In genomic region chr12:45234134-45234865, GRCh38 we compare ENCODE assay signal across 8 cellular contexts. TPM values are rescaled to one million over a fixed set of nuclear protein-coding genes. Genes with fewer than 3 reads are reported as not detected.
DNase-seq lines count a peak whose midpoint lies in the region; ATAC-seq and TF ChIP-seq lines count a peak whose summit lies in the region.

No MANE protein-coding gene starts in this region.

- H3K4me2 ChIP-seq in HCT116 (ENCODE audit: low read length), result peak overlapping the region; percentile 76
- peak overlapping the region; percentile 69 for H3K4me2 ChIP-seq in fibroblast of lung (ENCODE audit: extremely low read depth, insufficient read depth, low read length)
- H3K4me2 ChIP-seq in neuronal stem cell (ENCODE audit: insufficient read depth, low read length, poor library complexity, severe bottlenecking), result peak overlapping the region; percentile 12

- no peak overlapping the region for H4K91ac ChIP-seq in neuronal stem cell (ENCODE audit: low read depth, low read length, poor library complexity)

- H4K8ac ChIP-seq in neuronal stem cell (ENCODE audit: low read depth, low read length), result no peak overlapping the region

- no peak overlapping the region for H2BK5ac ChIP-seq in neuronal stem cell (ENCODE audit: low read length)

- H3K14ac ChIP-seq in neuronal stem cell (ENCODE audit: low read length), result no peak overlapping the region

- H3K27ac Mint-ChIP-seq in T-helper 17 cell, result peak overlapping the region; percentile 54
- peak overlapping the region in 3 of 7 donors; percentile 7 to 76 (median 22) for H3K27ac Mint-ChIP-seq in CD4-positive, alpha-beta memory T cell

- peak; percentile 67 for ATAC-seq in HCT116
- no peak for ATAC-seq in T-helper 17 cell
- ATAC-seq in GM21723 (IDR thresholded peaks at IDR 0.05; ENCODE audit: unreplicated experiment), result no peak
- ATAC-seq in HG03196 (IDR thresholded peaks at IDR 0.05; ENCODE audit: unreplicated experiment), result no peak

- no peak for TF ChIP-seq CTCF in HCT116 (IDR thresholded peaks at IDR 0.05 in 2 of 3, conservative IDR thresholded peaks at IDR 0.05 in 1 of 3; ENCODE audit: borderline replicate concordance in 1 of 3, insufficient read depth in 1 of 3, low read depth in 2 of 3, low read length in 2 of 3)
- TF ChIP-seq CTCF in fibroblast of lung (conservative IDR thresholded peaks at IDR 0.05 in 1 of 2, IDR thresholded peaks at IDR 0.05 in 1 of 2; ENCODE audit: low read depth in 1 of 2, low read length in 2 of 2), result no peak

- TF ChIP-seq RAD21 in HCT116 (IDR thresholded peaks at IDR 0.05; ENCODE audit: low read depth), result no peak

- intact Hi-C loops in HCT116 (cut with micrococcal nuclease), result loop anchor here (5.0 kb wide), 1 partner anchor 493 kb away; the partner anchor contains the start of gene ARID2
- intact Hi-C loops in CD4-positive, alpha-beta memory T cell (cut with micrococcal nuclease), result no loop called here

- H4K20me1 ChIP-seq in HCT116 (ENCODE audit: insufficient read depth), result peaks cover 12% of the 10 kb centered on the region; the same call in 1 of the 2 replicates
- no peaks in the 10 kb centered on the region for H4K20me1 ChIP-seq in fibroblast of lung (ENCODE audit: control insufficient read depth, extremely low read depth, insufficient read depth, low read length)

- H3K27ac ChIP-seq in HCT116 (ENCODE audit: low read depth, low read length), result peak overlapping the region; percentile 60
- H3K27ac ChIP-seq in fibroblast of lung (ENCODE audit: insufficient read depth, low read length), result peak overlapping the region; percentile 95
- peak overlapping the region; percentile 68 for H3K27ac ChIP-seq in neuronal stem cell (replicated peaks; ENCODE audit: low read length)
- H3K27ac ChIP-seq in CD4-positive, alpha-beta memory T cell (ENCODE audit: low read depth, low read length), result no peak overlapping the region

- H2AK5ac ChIP-seq in neuronal stem cell (ENCODE audit: low read depth, low read length), result no peak overlapping the region

- H3K9ac ChIP-seq in HCT116 (ENCODE audit: low read length), result peak overlapping the region; percentile 55
- peak overlapping the region; percentile 51 for H3K9ac ChIP-seq in fibroblast of lung (ENCODE audit: insufficient read depth, low read length)
- H3K9ac ChIP-seq in neuronal stem cell (ENCODE audit: low read depth, low read length, poor library complexity), result no peak overlapping the region

- RAD21 ChIA-PET in HCT116 (lab: Charles Lee; ENCODE audit: low non-redundant PET in 1 of 2, low total read pairs in 2 of 2, uncharacterized antibody in 2 of 2, unreplicated experiment in 2 of 2), result no interaction called here

- H3K23ac ChIP-seq in neuronal stem cell (ENCODE audit: low read depth, low read length, poor library complexity), result no peak overlapping the region

- no peaks in the 10 kb centered on the region for H3K27me3 Mint-ChIP-seq in T-helper 17 cell
- no peaks in the 10 kb centered on the region for H3K27me3 Mint-ChIP-seq in CD4-positive, alpha-beta memory T cell

- peak; percentile 58 for DNase-seq in CD1c-positive myeloid dendritic cell (ENCODE audit: extremely low spot score)
- peak; percentile 88 for DNase-seq in HCT116 (ENCODE audit: low read depth, low spot score)
- no peak for DNase-seq in T-helper 17 cell
- peak; percentile 96 to 98 for DNase-seq in fibroblast of lung (ENCODE audit: low read depth in 2 of 2)
- DNase-seq in neuronal stem cell (ENCODE audit: low spot score), result peak; percentile 53
- DNase-seq in CD4-positive, alpha-beta memory T cell, result no peak

- H3K4me1 ChIP-seq in HCT116 (ENCODE audit: control insufficient read depth in 1 of 2, insufficient read depth in 2 of 2, low read length in 2 of 2), result peaks cover 57 to 62% of the 10 kb centered on the region in 2 experiments
- H3K4me1 ChIP-seq in fibroblast of lung (ENCODE audit: control insufficient read depth, extremely low read depth, insufficient read depth, low read length), result peaks cover 35% of the 10 kb centered on the region
- peaks cover 18 to 23% of the 10 kb centered on the region in 2 donors for H3K4me1 ChIP-seq in neuronal stem cell (ENCODE audit: control insufficient read depth in 2 of 2, insufficient read depth in 1 of 2, low read depth in 1 of 2, low read length in 2 of 2)
- H3K4me1 ChIP-seq in CD4-positive, alpha-beta memory T cell (ENCODE audit: insufficient read depth, low read length), result peaks cover 21% of the 10 kb centered on the region

- H3K9me3 ChIP-seq in HCT116 (ENCODE audit: control insufficient read depth in 1 of 2, insufficient read depth in 1 of 2, low read depth in 1 of 2, low read length in 2 of 2) (no peaks in the 10 kb centered on the region), T-helper 17 cell (ENCODE audit: control insufficient read depth, low read length, poor library complexity, severe bottlenecking) (no peaks in the 10 kb centered on the region), fibroblast of lung (ENCODE audit: control insufficient read depth, insufficient read depth, low read depth, low read length) (no peaks in the 10 kb centered on the region), neuronal stem cell (replicated peaks in 1 of 2; ENCODE audit: control insufficient read depth in 2 of 2, insufficient read depth in 1 of 2, low read depth in 1 of 2, low read length in 2 of 2) (no peaks in the 10 kb centered on the region)
- H3K9me3 ChIP-seq in CD4-positive, alpha-beta memory T cell (ENCODE audit: control insufficient read depth in 1 of 2, low read length in 2 of 2), result no peaks in the 10 kb centered on the region

- no peaks in the 10 kb centered on the region for H3K9me2 ChIP-seq in HCT116 (ENCODE audit: insufficient read depth)

- no peak for TF ChIP-seq POLR2A in HCT116 (IDR thresholded peaks at IDR 0.05; ENCODE audit: borderline replicate concordance, extremely low read depth, insufficient read depth, insufficient read length)

- H2BK120ac ChIP-seq in neuronal stem cell (ENCODE audit: low read depth, low read length), result no peak overlapping the region

- H3K79me2 ChIP-seq in HCT116 (ENCODE audit: insufficient read depth, low read length) (peaks cover 48% of the 10 kb centered on the region), fibroblast of lung (ENCODE audit: control insufficient read depth, insufficient read depth, low read length) (peaks cover 29% of the 10 kb centered on the region)

- peaks cover 38% of the 10 kb centered on the region for H3K4me1 Mint-ChIP-seq in T-helper 17 cell
- peaks cover 28 to 48% (median 42%) of the 10 kb centered on the region in 4 donors for H3K4me1 Mint-ChIP-seq in CD4-positive, alpha-beta memory T cell

- peaks cover 2% of the 10 kb centered on the region for H3K36me3 Mint-ChIP-seq in T-helper 17 cell (ENCODE audit: low read depth)
- H3K36me3 Mint-ChIP-seq in CD4-positive, alpha-beta memory T cell, result peaks cover 5 to 15% of the 10 kb centered on the region in 2 donors

- CTCF ChIA-PET in HCT116 (lab: Charles Lee), result interaction anchor here (0.7 kb wide), 1 partner anchor 1457 kb away, joined by 3 read pairs; no protein-coding TSS in a partner anchor
- CTCF ChIA-PET in CD4-positive, alpha-beta memory T cell (lab: Charles Lee; ENCODE audit: partially characterized antibody), result interaction anchor here (1.3 kb wide), 1 partner anchor 35 kb away, joined by 3 read pairs; no protein-coding TSS in a partner anchor

- H2BK15ac ChIP-seq in neuronal stem cell (ENCODE audit: low read length), result no peak overlapping the region

- peaks cover 0 to 3% (median 0%) of the 10 kb centered on the region in 8 donors for H3K9me3 Mint-ChIP-seq in CD4-positive, alpha-beta memory T cell

- BruUV-seq in HCT116 (replicated peaks; lab: Mats Ljungman, UMichigan), result no TSS peak

- H3K36me3 ChIP-seq in HCT116 (ENCODE audit: control insufficient read depth in 1 of 2, insufficient read depth in 2 of 2, low read length in 2 of 2) (no peaks in the 10 kb centered on the region), fibroblast of lung (ENCODE audit: control insufficient read depth, insufficient read depth, low read length) (no peaks in the 10 kb centered on the region), neuronal stem cell (replicated peaks in 1 of 2; ENCODE audit: control insufficient read depth in 2 of 2, insufficient read depth in 2 of 2, low read length in 2 of 2) (peaks cover 0 to 3% of the 10 kb centered on the region in 2 donors)
- H3K36me3 ChIP-seq in CD4-positive, alpha-beta memory T cell (ENCODE audit: insufficient read depth, low read length), result peaks cover 3% of the 10 kb centered on the region

- H3K79me1 ChIP-seq in neuronal stem cell (ENCODE audit: low read depth, low read length), result peaks cover 1% of the 10 kb centered on the region

- H3K4ac ChIP-seq in neuronal stem cell (ENCODE audit: low read length), result no peak overlapping the region

- H3K18ac ChIP-seq in neuronal stem cell (ENCODE audit: low read length), result no peak overlapping the region

- H3K4me3 Mint-ChIP-seq in T-helper 17 cell, result no peak overlapping the region
- H3K4me3 Mint-ChIP-seq in CD4-positive, alpha-beta memory T cell, result no peak overlapping the region

- WGBS in neuronal stem cell (ENCODE audit: extremely low coverage in 2 of 2, insufficient read length in 2 of 2, insufficient replicate concordance in 1 of 2), 2 donors, result no CpG with 5 or more reads among the region's 4 CpGs

- H2AFZ ChIP-seq in HCT116 (ENCODE audit: low read depth, low read length, poor library complexity, severe bottlenecking) (no peak overlapping the region), fibroblast of lung (ENCODE audit: low read length) (no peak overlapping the region), neuronal stem cell (ENCODE audit: low read length) (no peak overlapping the region)

- POLR2A ChIA-PET in HCT116 (lab: Charles Lee), result interaction anchor here (1.2 to 1.4 kb wide), 2 partner anchors 14 to 19 kb away, joined by 3 to 4 read pairs; partner anchors contain the start of gene ANO6
- POLR2A ChIA-PET in CD4-positive, alpha-beta memory T cell (lab: Charles Lee; ENCODE audit: partially characterized antibody), result no interaction called here

- H3K27me3 ChIP-seq in HCT116 (ENCODE audit: insufficient read depth, low read length), result no peaks in the 10 kb centered on the region
- no peaks in the 10 kb centered on the region for H3K27me3 ChIP-seq in fibroblast of lung (ENCODE audit: control insufficient read depth, insufficient read depth, low read length)
- no peaks in the 10 kb centered on the region for H3K27me3 ChIP-seq in neuronal stem cell (ENCODE audit: control insufficient read depth in 3 of 3, insufficient read depth in 3 of 3, low read depth in 1 of 3, low read length in 3 of 3)
- H3K27me3 ChIP-seq in CD4-positive, alpha-beta memory T cell (ENCODE audit: insufficient read depth, low read length), result no peaks in the 10 kb centered on the region

- H2BK12ac ChIP-seq in neuronal stem cell (ENCODE audit: low read length), result no peak overlapping the region

- H3K4me3 ChIP-seq in HCT116 (replicated peaks in 1 of 2; ENCODE audit: low read depth in 1 of 2, low read length in 2 of 2), result peak overlapping the region; percentile 15 to 47
- peak overlapping the region in 2 of 4 experiments; percentile 17 to 31 for H3K4me3 ChIP-seq in fibroblast of lung (replicated peaks in 1 of 4; ENCODE audit: control extremely low read depth in 1 of 4, insufficient read depth in 1 of 4, low read depth in 3 of 4, low read length in 4 of 4)
- no peak overlapping the region for H3K4me3 ChIP-seq in neuronal stem cell (ENCODE audit: low read length in 2 of 2)
- no peak overlapping the region for H3K4me3 ChIP-seq in CD4-positive, alpha-beta memory T cell (ENCODE audit: low read length in 2 of 2)

RNA-seq across cellular contexts. Expression of gene ANO6, which starts 18.4 kb away (rescaled TPM):
- total RNA-seq in HCT116 (2021; ENCODE audit: unreplicated experiment) (36.7 TPM), T-helper 17 cell (10 to 100 TPM; 32.2 to 69.5 TPM), fibroblast of lung (57.5 and 59.1 TPM in 2 replicates)
- 19.0 and 22.0 TPM in 2 replicates for polyA plus RNA-seq in HCT116 (2012)
- 40.5 and 69.1 TPM in 2 replicates for polyA plus RNA-seq in fibroblast of lung
- 24.7 and 43.5 TPM in 2 replicates for polyA plus RNA-seq in fibroblast of lung (2012)
- polyA minus RNA-seq in fibroblast of lung (ENCODE audit: low replicate concordance), result 18.5 and 20.5 TPM in 2 replicates
- polyA plus RNA-seq in neuronal stem cell (2013, experiment 1 of 2), result 21.1 TPM
- polyA plus RNA-seq in neuronal stem cell (2013, experiment 2 of 2), result 21.4 TPM
- 10 to 100 TPM; 29.5 to 32.6 TPM for total RNA-seq in CD4-positive, alpha-beta memory T cell
- polyA plus RNA-seq in CD4-positive, alpha-beta memory T cell, result 10 to 100 TPM; 25.3 to 36.5 TPM

Comparison
In these comparisons a context has a peak if more than half of its experiments do, and no peak if none do; other contexts are left out.
1. DNase-seq: peak in CD1c-positive myeloid dendritic cell (single experiment), HCT116 (single experiment), fibroblast of lung (2 of 2) and neuronal stem cell (single experiment); none in T-helper 17 cell (0 of 3) and CD4-positive, alpha-beta memory T cell (0 of 5).
2. H3K4me2 ChIP-seq: peak in every context shown above with its lines; median percentile 76 in HCT116; 69 in fibroblast of lung; 12 in neuronal stem cell.
3. H3K4me3 ChIP-seq: peak in HCT116 (2 of 2); none in neuronal stem cell (0 of 2) and CD4-positive, alpha-beta memory T cell (0 of 2).